9 cellular contexts compared by ENCODE assay signal in genomic region chr2:44358498-44358897, GRCh38. TPM values are rescaled to one million over a fixed set of nuclear protein-coding genes. Genes with fewer than 3 reads are reported as not detected.
DNase-seq lines count a peak whose midpoint lies in the region; ATAC-seq, FAIRE-seq and TF ChIP-seq lines count a peak whose summit lies in the region.
"Had no signal": no experiment of that assay in that cellular context is flagged by ENCODE, and none has a peak within 500 bp of the region (broad histone marks: within the 10 kb centered on the region; RNA-seq: fewer than 3 reads in every experiment).

No MANE protein-coding gene starts in this region.

- H3K9me2 ChIP-seq in PC-3 (replicated peaks; ENCODE audit: low read length) = no peaks in the 10 kb centered on the region

- H3K79me2 ChIP-seq in DND-41 (ENCODE audit: insufficient read depth, low read length) (peaks cover 36% of the 10 kb centered on the region), PC-3 (ENCODE audit: low read length) (peaks cover 57% of the 10 kb centered on the region)

- H3K4me3 ChIP-seq in DND-41 (ENCODE audit: low read depth in 1 of 2, low read length in 2 of 2) = no peak overlapping the region
- H3K4me3 ChIP-seq in PC-3 (ENCODE audit: low read length) = no peak overlapping the region

- peak; percentile 29 for DNase-seq in DND-41
- DNase-seq in PC-3 = peak; percentile 95
- no peak for DNase-seq in chondrocyte (ENCODE audit: low spot score)
- peak; percentile 18 for DNase-seq in stimulated activated CD8-positive, alpha-beta memory T cell treated with anti-CD3 and anti-CD28 coated beads, Interleukin-15, amount 100 ng/mL, for 1 hour (ENCODE audit: low read depth)
- no peak for DNase-seq in frontal cortex (ENCODE audit: low spot score in 2 of 2)
- DNase-seq in NCI-H526 treated with DMSO at 0.1 percent for 48 hours (lab: John Stamatoyannopoulos, UW) = no peak

- H3K4me1 Mint-ChIP-seq in chondrocyte (ENCODE audit: low read depth) = peaks cover 37% of the 10 kb centered on the region

- POLR2A ChIA-PET in PC-3 (lab: Charles Lee; ENCODE audit: unreplicated experiment) = interaction anchor here (0.5 to 0.7 kb wide), 2 partner anchors 15 to 417 kb away, joined by 3 read pairs; no protein-coding TSS in a partner anchor

- H2AFZ ChIP-seq in DND-41 (ENCODE audit: low read depth, low read length) (no peak overlapping the region), PC-3 (ENCODE audit: low read length) (no peak overlapping the region)

- no peaks in the 10 kb centered on the region for H3K9me3 ChIP-seq in DND-41 (ENCODE audit: insufficient read depth, low read length, severe bottlenecking)
- no peaks in the 10 kb centered on the region for H3K9me3 ChIP-seq in PC-3 (ENCODE audit: low read length)

- CTCF ChIA-PET in PC-3 (lab: Charles Lee) = interaction anchor here (0.9 kb wide), 1 partner anchor 34 kb away, joined by 5 read pairs; no protein-coding TSS in a partner anchor

- H4K20me1 ChIP-seq in DND-41 (ENCODE audit: insufficient read depth, low read length) (no peaks in the 10 kb centered on the region), PC-3 (ENCODE audit: low read length) (peaks cover 9% of the 10 kb centered on the region; the same call in 1 of the 2 replicates)

- TF ChIP-seq CTCF in DND-41 (IDR thresholded peaks at IDR 0.05; ENCODE audit: borderline replicate concordance, extremely low read depth, low read length, poor library complexity, severe bottlenecking) (no peak), PC-3 (conservative IDR thresholded peaks at IDR 0.05; ENCODE audit: low read depth, low read length) (no peak), chondrocyte (IDR thresholded peaks at IDR 0.05) (no peak)

- intact Hi-C loops in PC-3 (cut with micrococcal nuclease) = no loop called here

- no peak overlapping the region for H3K9ac ChIP-seq in DND-41 (ENCODE audit: low read depth, low read length)
- H3K9ac ChIP-seq in PC-3 (ENCODE audit: low read length) = no peak overlapping the region

- H3K27me3 ChIP-seq in DND-41 (ENCODE audit: insufficient read depth, low read length, poor library complexity) = no peaks in the 10 kb centered on the region
- no peaks in the 10 kb centered on the region for H3K27me3 ChIP-seq in PC-3 (ENCODE audit: low read length)

- H3K36me3 Mint-ChIP-seq in chondrocyte (ENCODE audit: low read depth) = no peaks in the 10 kb centered on the region

- H3F3A ChIP-seq in PC-3 (ENCODE audit: low read length, unreplicated experiment) = no peaks in the 10 kb centered on the region

- H3K9me3 Mint-ChIP-seq in chondrocyte (ENCODE audit: low read depth) = no peaks in the 10 kb centered on the region

- H3K4me1 ChIP-seq in DND-41 (ENCODE audit: insufficient read depth, low read length) (peaks cover 34% of the 10 kb centered on the region), PC-3 (ENCODE audit: insufficient read depth, low read length) (peaks cover 26% of the 10 kb centered on the region)

- H3K4me2 ChIP-seq in DND-41 (ENCODE audit: insufficient read depth, low read length) (no peak overlapping the region), PC-3 (ENCODE audit: low read length) (peak overlapping the region; percentile 93)

- no peaks in the 10 kb centered on the region; the same call in 1 of the 2 replicates for H3K36me3 ChIP-seq in DND-41 (ENCODE audit: insufficient read depth, low read length)
- no peaks in the 10 kb centered on the region for H3K36me3 ChIP-seq in PC-3 (ENCODE audit: low read depth, low read length)

- BruUV-seq in PC-3 (replicated peaks; lab: Mats Ljungman, UMichigan) = no TSS peak

- H3K27ac Mint-ChIP-seq in chondrocyte (ENCODE audit: unreplicated experiment) = peak overlapping the region; percentile 12

- no peak overlapping the region for H3K27ac ChIP-seq in DND-41 (ENCODE audit: low read length)
- H3K27ac ChIP-seq in PC-3 (ENCODE audit: low read length) = peak overlapping the region; percentile 13
- H3K27ac ChIP-seq: HL-60 had no signal

- FAIRE-seq in frontal cortex (lab: Jason Lieb, UNC) = no peak

- H3K27me3 Mint-ChIP-seq in chondrocyte (ENCODE audit: low read depth) = no peaks in the 10 kb centered on the region

- H3K4me3 Mint-ChIP-seq in chondrocyte (ENCODE audit: unreplicated experiment) = no peak overlapping the region

- ATAC-seq in DND-41 (ENCODE audit: insufficient read depth, low read depth) = no peak
- ATAC-seq in HG02759 (IDR thresholded peaks at IDR 0.05; ENCODE audit: unreplicated experiment) = peak; percentile 31
- ATAC-seq in PC-3 = peak; percentile 29
- no peak for ATAC-seq in GM18519 (IDR thresholded peaks at IDR 0.05; ENCODE audit: low FRiP score, unreplicated experiment)

RNA-seq across cellular contexts. Expression of gene PREPL, which starts 2.8 kb away (rescaled TPM):
- total RNA-seq in PC-3 (2014; rRNA removed) = 30.2 and 36.2 TPM in 2 replicates
- 56.0 to 71.7 TPM (median 60.0 TPM) in 3 replicates for total RNA-seq in chondrocyte
- total RNA-seq in frontal cortex = 152 TPM

RNA-seq across cellular contexts. Expression of gene CAMKMT, which starts 3.2 kb away (rescaled TPM):
- total RNA-seq in PC-3 (2014; rRNA removed) (2.7 and 4.3 TPM in 2 replicates), chondrocyte (6.5 to 12.2 TPM (median 8.7 TPM) in 3 replicates), frontal cortex (6.5 TPM)

Comparison
In these comparisons a context has a peak if more than half of its experiments do, and no peak if none do; other contexts are left out.
1. ATAC-seq: peak in HG02759 (single experiment) and PC-3 (single experiment); none in DND-41 (single experiment) and GM18519 (single experiment).
2. DNase-seq: peak in DND-41 (single experiment), PC-3 (single experiment) and stimulated activated CD8-positive, alpha-beta memory T cell treated with anti-CD3 and anti-CD28 coated beads, Interleukin-15, amount 100 ng/mL, for 1 hour (single experiment); none in chondrocyte (single experiment), frontal cortex (0 of 2) and NCI-H526 treated with DMSO at 0.1 percent for 48 hours (single experiment).